In the genomic region with DNA sequence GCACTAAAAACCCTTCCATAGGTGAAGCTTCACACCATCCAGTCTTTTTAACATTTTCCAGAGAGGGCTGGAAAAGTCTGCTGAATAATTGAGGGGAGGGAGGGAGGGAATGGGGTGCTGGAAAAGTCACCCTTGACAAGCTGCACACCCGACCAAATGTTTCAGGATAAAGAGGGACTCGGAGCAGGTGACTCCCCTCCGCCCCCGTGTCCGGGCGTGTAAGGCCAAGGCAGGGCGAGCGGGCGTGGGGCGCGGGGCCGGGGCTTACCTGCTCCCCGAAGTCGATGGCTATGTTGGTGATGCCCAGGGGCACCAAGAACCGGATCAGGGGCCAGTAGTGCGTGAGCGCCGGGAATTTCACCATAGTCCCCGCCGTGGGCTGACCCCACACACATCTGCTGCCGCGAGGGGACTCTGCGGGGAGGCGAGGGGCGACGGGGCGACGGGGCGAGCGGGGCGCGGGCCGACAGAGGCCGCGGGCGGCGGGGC, we compare ENCODE assay signal across 8 cellular contexts. TPM values are rescaled to one million over a fixed set of nuclear protein-coding genes. Genes with fewer than 3 reads are reported as not detected.
DNase-seq lines count a peak whose midpoint lies in the region; ATAC-seq, FAIRE-seq and TF ChIP-seq lines count a peak whose summit lies in the region.

No MANE protein-coding gene starts in this region.

- intact Hi-C loops in K562 (cut with micrococcal nuclease) (loop anchor here (10.0 kb wide), 2 partner anchors 134 to 146 kb away; no protein-coding TSS in a partner anchor), left colon (cut with DNase I, micrococcal nuclease) (loop anchor here in 1 of 2 donors (5.0 kb wide), 2 partner anchors 136 to 144 kb away; no protein-coding TSS in a partner anchor)

- no peak overlapping the region for H3K27ac ChIP-seq in SK-N-MC
- no peak overlapping the region for H3K27ac ChIP-seq in K562 (ENCODE audit: extremely low read depth, low read depth, low read length)

- no peak for TF ChIP-seq CTCF in K562 (IDR thresholded peaks at IDR 0.05 in 2 of 3, conservative IDR thresholded peaks at IDR 0.05 in 1 of 3; ENCODE audit: insufficient read depth in 2 of 3, low read depth in 1 of 3, low read length in 3 of 3)

- H3K9ac ChIP-seq in SK-N-MC (ENCODE audit: insufficient read length) (no peak overlapping the region), K562 (ENCODE audit: insufficient read depth in 1 of 2, low read depth in 2 of 2, low read length in 2 of 2) (peak overlapping the region in 1 of 2 experiments; percentile 86; a peak in 2 of 4 replicates)

- CTCF ChIA-PET in K562 (lab: Yijun Ruan, JAX; ENCODE audit: low intra/inter-chr PET ratio): interaction anchor here (0.8 kb wide), 1 partner anchor 144 kb away, joined by 3 read pairs; no protein-coding TSS in a partner anchor

- no peaks in the 10 kb centered on the region for H3K79me2 ChIP-seq in K562 (ENCODE audit: control insufficient read depth, insufficient read depth, low read length)

- H3K27me3 ChIP-seq in K562 (ENCODE audit: control insufficient read depth in 2 of 2, insufficient read depth in 2 of 2, low read length in 2 of 2): peaks cover 12 to 19% of the 10 kb centered on the region in 2 experiments

- in situ Hi-C loops in K562 (cut with MboI): no loop called here

- no peak for TF ChIP-seq POLR2A in K562 (conservative IDR thresholded peaks at IDR 0.05)

- peak; percentile 13 for ATAC-seq in HG02870 (IDR thresholded peaks at IDR 0.05; ENCODE audit: unreplicated experiment)
- peak; percentile 2; the same call in 2 of the 3 replicates for ATAC-seq in K562
- ATAC-seq in left colon: peak; percentile 6

- peaks cover 0 to 14% of the 10 kb centered on the region in 2 experiments; a peak in 3 of 5 replicates for H3K4me1 ChIP-seq in K562 (replicated peaks in 1 of 2; ENCODE audit: control insufficient read depth in 2 of 2, insufficient read depth in 2 of 2, low read length in 2 of 2)

- DNase-seq in DMS153 treated with DMSO at 0.1 percent for 48 hours (lab: John Stamatoyannopoulos, UW; ENCODE audit: unreplicated experiment): peak; percentile 55
- DNase-seq in DMS153 (lab: John Stamatoyannopoulos, UW): no peak
- DNase-seq in SK-N-MC (ENCODE audit: low read depth, low spot score): no peak
- peak in 2 of 4 experiments; percentile 14 to 18 for DNase-seq in K562 (ENCODE audit: extremely low read depth in 1 of 4, low spot score in 3 of 4)
- peak; percentile 38 to 65 for DNase-seq in left colon
- peak; percentile 43 for DNase-seq in stimulated activated CD4-positive, alpha-beta T cell treated with anti-CD3 and anti-CD28 coated beads, Interleukin-4, amount 100 ng/mL, for 1 hour
- no peak for DNase-seq in glomerular visceral epithelial cell (ENCODE audit: extremely low spot score)

- peak overlapping the region; percentile 64 for H3K4me2 ChIP-seq in K562 (ENCODE audit: insufficient read depth, low read length)

- no TSS peak for BruUV-seq in K562 (replicated peaks; lab: Mats Ljungman, UMichigan)

- no peak for TF ChIP-seq EP300 in K562 (IDR thresholded peaks at IDR 0.05; ENCODE audit: low read length)

- POLR2A ChIA-PET in K562 (lab: Yijun Ruan, JAX): interaction anchor here (0.6 kb wide), 1 partner anchor 23 kb away, joined by 3 read pairs; no protein-coding TSS in a partner anchor

- H3K9me1 ChIP-seq in K562 (ENCODE audit: control insufficient read depth, insufficient read depth, low read length): no peaks in the 10 kb centered on the region

- no peaks in the 10 kb centered on the region for H4K20me1 ChIP-seq in K562 (replicated peaks; ENCODE audit: control insufficient read depth, insufficient read depth, low read length)

- 2% methylated on average over 24 of the region's 37 CpGs for WGBS in K562 (ENCODE audit: insufficient coverage, low coverage, missing lambda C conversion rate)

- H3K36me3 ChIP-seq in SK-N-MC (ENCODE audit: insufficient read depth, low read length) (no peaks in the 10 kb centered on the region), K562 (ENCODE audit: control insufficient read depth, insufficient read depth, low read length) (no peaks in the 10 kb centered on the region)

- H3K9me3 ChIP-seq in SK-N-MC (ENCODE audit: low read depth, low read length) (no peaks in the 10 kb centered on the region), K562 (replicated peaks; ENCODE audit: control insufficient read depth, insufficient read depth, low read depth, low read length) (no peaks in the 10 kb centered on the region)

- H3K4me3 ChIP-seq in SK-N-MC: peak overlapping the region; percentile 67
- H3K4me3 ChIP-seq in K562: peak overlapping the region; percentile 45

- FAIRE-seq in K562 (lab: Jason Lieb, UNC): no peak

- H2AFZ ChIP-seq in K562 (ENCODE audit: low read depth, low read length): peak overlapping the region; percentile 68

- TF ChIP-seq RAD21 in K562 (CRISPR knock-in tag; conservative IDR thresholded peaks at IDR 0.05 in 1 of 2, IDR thresholded peaks at IDR 0.05 in 1 of 2): no peak

TF ChIP-seq in K562, 482 proteins besides CTCF, POLR2A, EP300 and RAD21 (continues in another document):
- TF ChIP-seq ZBTB12 (CRISPR knock-in tag; IDR thresholded peaks at IDR 0.05) (no peak), ZNF518B (CRISPR knock-in tag; IDR thresholded peaks at IDR 0.05) (no peak)

RNA-seq across cellular contexts. Expression of gene ANKH, which starts 0.5 kb away (rescaled TPM):
- 15.5 and 25.4 TPM in 2 replicates for total RNA-seq in K562 (2011; cell fraction: chromatin; rRNA removed; ENCODE audit: low replicate concordance)
- total RNA-seq in K562 (2011; cell fraction: nucleolus; rRNA removed): 13.8 and 14.9 TPM in 2 replicates
- total RNA-seq in K562 (2011; cell fraction: nucleoplasm; rRNA removed): 20.8 and 36.6 TPM in 2 replicates
- total RNA-seq in K562 (2014; rRNA removed) (1.3 and 3.1 TPM in 2 replicates), K562 (2014; rRNA removed; fragmentation: Illumina TruSeq; extraction: Trizol) (4.4 and 4.5 TPM in 2 replicates), K562 (2015; rRNA removed; fragmentation: Illumina TruSeq; extraction: Trizol) (2.8 and 3.2 TPM in 2 replicates), K562 (2021) (12.2 and 13.4 TPM in 2 replicates), left colon (100 to 1,000 TPM in 1 of 2 donors, 10 to 100 TPM in 1; 98.4 to 156 TPM)
- polyA plus RNA-seq in K562 (2011; rRNA removed) (8.8 and 9.2 TPM in 2 replicates), K562 (2014; fragmentation: Illumina TruSeq; extraction: Trizol) (5.9 and 9.9 TPM in 2 replicates), K562 (2014; fragmentation: Nextera tagmentation; extraction: Ambion mirVana) (under 1 TPM; 0.79 to 0.99 TPM), K562 (2014; rRNA removed) (7.2 and 8.5 TPM in 2 replicates)
- 8.2 and 8.9 TPM in 2 replicates for polyA plus RNA-seq in K562 (2011; cell fraction: cytosol; rRNA removed)
- 6.1 and 6.8 TPM in 2 replicates for polyA plus RNA-seq in K562 (2011; cell fraction: nucleus; rRNA removed)
- 6.7 and 8.7 TPM in 2 replicates for polyA plus RNA-seq in K562 (2012)
- polyA minus RNA-seq in K562 (2011; rRNA and poly(A)+ RNA removed): 7.1 and 7.9 TPM in 2 replicates
- polyA minus RNA-seq in K562 (2011; cell fraction: cytosol; rRNA and poly(A)+ RNA removed): 5.2 and 7.8 TPM in 2 replicates
- 8.1 and 9.0 TPM in 2 replicates for polyA minus RNA-seq in K562 (2011; cell fraction: nucleus; rRNA and poly(A)+ RNA removed)

Comparison
In these comparisons a context has a peak if more than half of its experiments do, and no peak if none do; other contexts are left out.
1. DNase-seq: peak in DMS153 treated with DMSO at 0.1 percent for 48 hours (single experiment), left colon (2 of 2) and stimulated activated CD4-positive, alpha-beta T cell treated with anti-CD3 and anti-CD28 coated beads, Interleukin-4, amount 100 ng/mL, for 1 hour (single experiment); none in DMS153 (single experiment), SK-N-MC (single experiment) and glomerular visceral epithelial cell (single experiment).
2. Peak in every context shown above with its lines, with median percentiles within 50 percentile points of each other: ATAC-seq.